1 cellular context compared by ENCODE assay signal in the genomic region with DNA sequence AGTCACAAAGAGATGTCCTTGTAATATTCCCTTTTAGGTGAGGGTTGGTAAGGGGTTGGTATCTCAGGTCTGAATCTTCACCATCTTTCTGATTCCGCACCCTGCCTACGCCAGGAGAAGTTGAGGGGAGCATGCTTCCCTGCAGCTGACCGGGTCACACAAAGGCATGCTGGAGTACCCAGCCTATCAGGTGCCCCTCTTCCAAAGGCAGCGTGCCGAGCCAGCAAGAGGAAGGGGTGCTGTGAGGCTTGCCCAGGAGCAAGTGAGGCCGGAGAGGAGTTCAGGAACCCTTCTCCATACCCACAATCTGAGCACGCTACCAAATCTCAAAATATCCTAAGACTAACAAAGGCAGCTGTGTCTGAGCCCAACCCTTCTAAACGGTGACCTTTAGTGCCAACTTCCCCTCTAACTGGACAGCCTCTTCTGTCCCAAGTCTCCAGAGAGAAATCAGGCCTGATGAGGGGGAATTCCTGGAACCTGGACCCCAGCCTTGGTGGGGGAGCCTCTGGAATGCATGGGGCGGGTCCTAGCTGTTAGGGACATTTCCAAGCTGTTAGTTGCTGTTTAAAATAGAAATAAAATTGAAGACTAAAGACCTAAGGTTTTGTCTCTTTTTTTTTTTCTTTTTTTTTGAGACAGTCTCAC.
TF ChIP-seq lines count a peak whose summit lies in the region.

No MANE protein-coding gene starts in this region.

TF ChIP-seq in HepG2, 621 proteins besides CTCF, POLR2A, EP300 and RAD21:
- TF ChIP-seq FLYWCH1 (CRISPR knock-in tag; IDR thresholded peaks at IDR 0.05) (no peak), ARNT2 (CRISPR knock-in tag; IDR thresholded peaks at IDR 0.05; ENCODE audit: low read depth) (no peak), YEATS2 (CRISPR knock-in tag; IDR thresholded peaks at IDR 0.05; ENCODE audit: borderline replicate concordance) (no peak), ZNF234 (CRISPR knock-in tag; conservative IDR thresholded peaks at IDR 0.05) (no peak), ZNF75D (CRISPR knock-in tag; IDR thresholded peaks at IDR 0.05; ENCODE audit: borderline replicate concordance) (no peak), IKZF1 (IDR thresholded peaks at IDR 0.05) (no peak), DNMT3B (CRISPR knock-in tag; conservative IDR thresholded peaks at IDR 0.05) (no peak), ZFP82 (CRISPR knock-in tag; IDR thresholded peaks at IDR 0.05; ENCODE audit: borderline replicate concordance) (no peak), ZNF577 (CRISPR knock-in tag; IDR thresholded peaks at IDR 0.05; ENCODE audit: borderline replicate concordance, low read depth) (no peak), HNRNPLL (IDR thresholded peaks at IDR 0.05; ENCODE audit: low read depth, low read length, poor library complexity, severe bottlenecking) (no peak)
- TF ChIP-seq, protein P1, sequence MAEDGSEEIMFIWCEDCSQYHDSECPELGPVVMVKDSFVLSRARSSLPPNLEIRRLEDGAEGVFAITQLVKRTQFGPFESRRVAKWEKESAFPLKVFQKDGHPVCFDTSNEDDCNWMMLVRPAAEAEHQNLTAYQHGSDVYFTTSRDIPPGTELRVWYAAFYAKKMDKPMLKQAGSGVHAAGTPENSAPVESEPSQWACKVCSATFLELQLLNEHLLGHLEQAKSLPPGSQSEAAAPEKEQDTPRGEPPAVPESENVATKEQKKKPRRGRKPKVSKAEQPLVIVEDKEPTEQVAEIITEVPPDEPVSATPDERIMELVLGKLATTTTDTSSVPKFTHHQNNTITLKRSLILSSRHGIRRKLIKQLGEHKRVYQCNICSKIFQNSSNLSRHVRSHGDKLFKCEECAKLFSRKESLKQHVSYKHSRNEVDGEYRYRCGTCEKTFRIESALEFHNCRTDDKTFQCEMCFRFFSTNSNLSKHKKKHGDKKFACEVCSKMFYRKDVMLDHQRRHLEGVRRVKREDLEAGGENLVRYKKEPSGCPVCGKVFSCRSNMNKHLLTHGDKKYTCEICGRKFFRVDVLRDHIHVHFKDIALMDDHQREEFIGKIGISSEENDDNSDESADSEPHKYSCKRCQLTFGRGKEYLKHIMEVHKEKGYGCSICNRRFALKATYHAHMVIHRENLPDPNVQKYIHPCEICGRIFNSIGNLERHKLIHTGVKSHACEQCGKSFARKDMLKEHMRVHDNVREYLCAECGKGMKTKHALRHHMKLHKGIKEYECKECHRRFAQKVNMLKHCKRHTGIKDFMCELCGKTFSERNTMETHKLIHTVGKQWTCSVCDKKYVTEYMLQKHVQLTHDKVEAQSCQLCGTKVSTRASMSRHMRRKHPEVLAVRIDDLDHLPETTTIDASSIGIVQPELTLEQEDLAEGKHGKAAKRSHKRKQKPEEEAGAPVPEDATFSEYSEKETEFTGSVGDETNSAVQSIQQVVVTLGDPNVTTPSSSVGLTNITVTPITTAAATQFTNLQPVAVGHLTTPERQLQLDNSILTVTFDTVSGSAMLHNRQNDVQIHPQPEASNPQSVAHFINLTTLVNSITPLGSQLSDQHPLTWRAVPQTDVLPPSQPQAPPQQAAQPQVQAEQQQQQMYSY (CRISPR knock-in tag; IDR thresholded peaks at IDR 0.05) = no peak
